In genomic region chr10:36683421-36683820, GRCh38 we compare ENCODE assay signal across 35 cellular contexts.
"Had no signal": no experiment of that assay in that cellular context is flagged by ENCODE, and none has a peak within 500 bp of the region (broad histone marks: within the 10 kb centered on the region; RNA-seq: fewer than 3 reads in every experiment).

No MANE protein-coding gene starts in this region.

- H3K27ac ChIP-seq: adrenal gland, body of pancreas, colonic mucosa, epithelial cell of prostate had no signal

- H3K4me1 Mint-ChIP-seq: activated CD4-positive, alpha-beta T cell treated with anti-CD3 and anti-CD28 coated beads for 36 hours; activated CD4-positive, alpha-beta T cell treated with anti-CD3 and anti-CD28 coated beads, Interleukin-2, amount 10 ng/mL, durations not matched to agents 24 days and 14 days; activated CD8-positive, alpha-beta memory T cell treated with anti-CD3 and anti-CD28 coated beads, Interleukin-2, amount 10 ng/mL, durations not matched to agents 7 days and 5 days; activated naive CD4-positive, alpha-beta T cell treated with anti-CD3 and anti-CD28 coated beads, Interleukin-2, amount 50 U/mL, for 24 hours; activated naive CD8-positive, alpha-beta T cell treated with anti-CD3 and anti-CD28 coated beads for 36 hours; activated naive CD8-positive, alpha-beta T cell treated with anti-CD3 and anti-CD28 coated beads, Interleukin-2, amount 50 U/mL, for 24 hours; T-helper 17 cell had no signal

- H3K9me3 ChIP-seq: adrenal gland, body of pancreas, colonic mucosa had no signal

- FAIRE-seq: endometrium, endothelial cell of umbilical vein, frontal cortex had no signal

- H3K27ac Mint-ChIP-seq: activated CD4-positive, alpha-beta memory T cell treated with anti-CD3 and anti-CD28 coated beads for 36 hours; activated CD4-positive, alpha-beta T cell treated with anti-CD3 and anti-CD28 coated beads for 36 hours; activated CD4-positive, alpha-beta T cell treated with anti-CD3 and anti-CD28 coated beads, Interleukin-2, amount 10 ng/mL, durations not matched to agents 24 days and 14 days; activated CD8-positive, alpha-beta memory T cell treated with anti-CD3 and anti-CD28 coated beads, Interleukin-2, amount 10 ng/mL, durations not matched to agents 7 days and 5 days; activated CD8-positive, alpha-beta T cell treated with anti-CD3 and anti-CD28 coated beads, Interleukin-2, amount 10 ng/mL, durations not matched to agents 7 days and 5 days; activated naive CD4-positive, alpha-beta T cell treated with anti-CD3 and anti-CD28 coated beads for 36 hours; activated naive CD4-positive, alpha-beta T cell treated with anti-CD3 and anti-CD28 coated beads, Interleukin-2, amount 50 U/mL, for 24 hours; activated naive CD8-positive, alpha-beta T cell treated with anti-CD3 and anti-CD28 coated beads for 36 hours; activated naive CD8-positive, alpha-beta T cell treated with anti-CD3 and anti-CD28 coated beads, Interleukin-2, amount 50 U/mL, for 24 hours; activated T-helper 1 cell treated with anti-CD3 and anti-CD28 coated beads, Interleukin-12 subunit alpha, Interleukin-12 subunit beta, Interleukin-2, Interleukin-4 antibody, amounts not matched to agents 30 ng/mL and 10 ng/mL and 1 ng/mL, durations not matched to agents 14 hours and 24 hours and 36 hours; activated T-helper 2 cell treated with anti-CD3 and anti-CD28 coated beads, Interferon-gamma antibody, Interleukin-2, Interleukin-4, amounts not matched to agents 10 μg/mL and 5 μg/mL and 100 μg/mL, durations not matched to agents 14 hours and 24 hours and 36 hours; T-helper 17 cell; T-helper 2 cell treated with Interferon-gamma antibody and Interleukin-4, amounts not matched to agents 5 μg/mL and 100 μg/mL, for 36 hours had no signal

- H3K4me3 Mint-ChIP-seq: activated CD4-positive, alpha-beta memory T cell treated with anti-CD3 and anti-CD28 coated beads for 36 hours; activated CD4-positive, alpha-beta T cell treated with anti-CD3 and anti-CD28 coated beads for 36 hours; activated CD4-positive, alpha-beta T cell treated with anti-CD3 and anti-CD28 coated beads, Interleukin-2, amount 10 ng/mL, durations not matched to agents 24 days and 14 days; activated CD8-positive, alpha-beta memory T cell treated with anti-CD3 and anti-CD28 coated beads, Interleukin-2, amount 10 ng/mL, durations not matched to agents 7 days and 5 days; activated CD8-positive, alpha-beta T cell treated with anti-CD3 and anti-CD28 coated beads, Interleukin-2, amount 10 ng/mL, durations not matched to agents 7 days and 5 days; activated naive CD4-positive, alpha-beta T cell treated with anti-CD3 and anti-CD28 coated beads for 36 hours; activated naive CD4-positive, alpha-beta T cell treated with anti-CD3 and anti-CD28 coated beads, Interleukin-2, amount 50 U/mL, for 24 hours; activated naive CD8-positive, alpha-beta T cell treated with anti-CD3 and anti-CD28 coated beads for 36 hours; activated naive CD8-positive, alpha-beta T cell treated with anti-CD3 and anti-CD28 coated beads, Interleukin-2, amount 50 U/mL, for 24 hours; activated T-helper 1 cell treated with anti-CD3 and anti-CD28 coated beads, Interleukin-12 subunit alpha, Interleukin-12 subunit beta, Interleukin-2, Interleukin-4 antibody, amounts not matched to agents 30 ng/mL and 10 ng/mL and 1 ng/mL, durations not matched to agents 14 hours and 24 hours and 36 hours; T-helper 17 cell; T-helper 2 cell treated with Interferon-gamma antibody and Interleukin-4, amounts not matched to agents 5 μg/mL and 100 μg/mL, for 36 hours had no signal

- H3K27me3 ChIP-seq: adrenal gland, body of pancreas, colonic mucosa had no signal

- H3K27me3 Mint-ChIP-seq: activated CD4-positive, alpha-beta memory T cell treated with anti-CD3 and anti-CD28 coated beads for 36 hours; activated CD4-positive, alpha-beta T cell treated with anti-CD3 and anti-CD28 coated beads for 36 hours; activated CD4-positive, alpha-beta T cell treated with anti-CD3 and anti-CD28 coated beads, Interleukin-2, amount 10 ng/mL, durations not matched to agents 24 days and 14 days; activated CD8-positive, alpha-beta memory T cell treated with anti-CD3 and anti-CD28 coated beads, Interleukin-2, amount 10 ng/mL, durations not matched to agents 7 days and 5 days; activated naive CD4-positive, alpha-beta T cell treated with anti-CD3 and anti-CD28 coated beads, Interleukin-2, amount 50 U/mL, for 24 hours; activated naive CD8-positive, alpha-beta T cell treated with anti-CD3 and anti-CD28 coated beads for 36 hours; activated naive CD8-positive, alpha-beta T cell treated with anti-CD3 and anti-CD28 coated beads, Interleukin-2, amount 50 U/mL, for 24 hours; T-helper 17 cell had no signal

- H3K4me3 ChIP-seq: adrenal gland, body of pancreas, colonic mucosa had no signal

- H3K9me3 Mint-ChIP-seq: activated CD4-positive, alpha-beta T cell treated with anti-CD3 and anti-CD28 coated beads, Interleukin-2, amount 10 ng/mL, durations not matched to agents 24 days and 14 days; activated naive CD4-positive, alpha-beta T cell treated with anti-CD3 and anti-CD28 coated beads, Interleukin-2, amount 50 U/mL, for 24 hours had no signal

- DNase-seq: activated CD4-positive, alpha-beta memory T cell treated with anti-CD3 and anti-CD28 coated beads for 36 hours; activated CD4-positive, alpha-beta T cell treated with anti-CD3 and anti-CD28 coated beads for 36 hours; activated CD4-positive, alpha-beta T cell treated with anti-CD3 and anti-CD28 coated beads, Interleukin-2, amount 10 ng/mL, durations not matched to agents 24 days and 14 days; activated CD4-positive, CD25-positive, alpha-beta regulatory T cell; activated CD4-positive, CD25-positive, alpha-beta regulatory T cell treated with anti-CD3 and anti-CD28 coated beads, Interleukin-2, amount 50 U/mL, for 72 hours; activated CD8-positive, alpha-beta memory T cell treated with anti-CD3 and anti-CD28 coated beads, Interleukin-2, amount 10 ng/mL, durations not matched to agents 7 days and 5 days; activated CD8-positive, alpha-beta memory T cell treated with anti-CD3 and anti-CD28 coated beads, Interleukin-2, amount 50 U/mL, for 4 hours; activated CD8-positive, alpha-beta T cell treated with anti-CD3 and anti-CD28 coated beads, Interleukin-2, amount 10 ng/mL, durations not matched to agents 7 days and 5 days; activated effector memory CD4-positive, alpha-beta T cell treated with anti-CD3 and anti-CD28 coated beads, Interleukin-2, amount 50 U/mL, for 16 hours; activated naive CD4-positive, alpha-beta T cell treated with anti-CD3 and anti-CD28 coated beads for 36 hours; activated naive CD8-positive, alpha-beta T cell treated with anti-CD3 and anti-CD28 coated beads for 36 hours; activated naive CD8-positive, alpha-beta T cell treated with anti-CD3 and anti-CD28 coated beads, Interleukin-2, amount 50 U/mL, for 24 hours; activated T-cell treated with anti-CD3 and anti-CD28 coated beads, Interleukin-2, amount 50 U/mL, for 1 hour; activated T-cell treated with anti-CD3 and anti-CD28 coated beads, Interleukin-2, amount 50 U/mL, for 48 hours; adrenal gland; amygdala; aorta; body of pancreas; caudate nucleus; colonic mucosa; effector CD8-positive, alpha-beta T cell; foreskin fibroblast; head of caudate nucleus; T-helper 1 cell; T-helper 17 cell; T1000 had no signal

- H3K36me3 Mint-ChIP-seq: activated CD4-positive, alpha-beta memory T cell treated with anti-CD3 and anti-CD28 coated beads for 36 hours; activated CD8-positive, alpha-beta memory T cell treated with anti-CD3 and anti-CD28 coated beads, Interleukin-2, amount 10 ng/mL, durations not matched to agents 7 days and 5 days; activated naive CD4-positive, alpha-beta T cell treated with anti-CD3 and anti-CD28 coated beads, Interleukin-2, amount 50 U/mL, for 24 hours; activated naive CD8-positive, alpha-beta T cell treated with anti-CD3 and anti-CD28 coated beads for 36 hours had no signal

- ATAC-seq: activated CD4-positive, alpha-beta T cell treated with anti-CD3 and anti-CD28 coated beads for 36 hours; activated CD8-positive, alpha-beta memory T cell treated with anti-CD3 and anti-CD28 coated beads, Interleukin-2, amount 10 ng/mL, durations not matched to agents 7 days and 5 days; activated CD8-positive, alpha-beta T cell treated with anti-CD3 and anti-CD28 coated beads, Interleukin-2, amount 10 ng/mL, durations not matched to agents 7 days and 5 days; activated naive CD8-positive, alpha-beta T cell treated with anti-CD3 and anti-CD28 coated beads, Interleukin-2, amount 50 U/mL, for 24 hours; body of pancreas; esophagus mucosa; T-helper 17 cell had no signal

- H3K36me3 ChIP-seq: adrenal gland, colonic mucosa had no signal

- H3K4me1 ChIP-seq: body of pancreas, colonic mucosa had no signal
